1 cellular context compared by ENCODE assay signal in the genomic region with DNA sequence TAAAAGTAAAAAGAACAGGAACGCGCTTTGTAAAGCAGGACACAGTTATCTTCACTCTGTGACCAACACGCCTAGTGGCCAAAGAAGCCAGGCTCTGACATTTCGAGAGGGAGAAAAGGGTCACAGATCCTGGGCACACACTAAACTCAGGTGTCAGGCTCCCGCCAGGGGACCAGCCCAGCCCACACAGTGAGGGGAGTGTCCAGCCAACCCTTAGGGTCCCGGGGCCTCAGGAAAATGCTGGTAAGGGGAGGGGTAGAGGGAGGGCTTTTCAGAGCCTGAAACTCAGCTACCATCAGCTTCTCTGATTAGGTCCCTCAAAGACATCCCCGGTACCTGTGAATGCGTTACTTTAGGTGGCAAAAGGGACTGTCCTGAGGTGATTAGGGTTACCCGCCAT.
TF ChIP-seq lines count a peak whose summit lies in the region.

No MANE protein-coding gene starts in this region.

TF ChIP-seq in SK-N-SH, 30 proteins besides CTCF, POLR2A, EP300 and RAD21:
- no peak for TF ChIP-seq GABPA (IDR thresholded peaks at IDR 0.05; ENCODE audit: low read depth)
